ENCODE assay signal across 9 cellular contexts in genomic region chr7:117873056-117873932, GRCh38. TPM values are rescaled to one million over a fixed set of nuclear protein-coding genes. Genes with fewer than 3 reads are reported as not detected.
A peak's percentile ranks its signal among the peaks of the same experiment; 100 is the strongest.
DNase-seq lines count a peak whose midpoint lies in the region; ATAC-seq and TF ChIP-seq lines count a peak whose summit lies in the region.
"Had no signal": no experiment of that assay in that cellular context is flagged by ENCODE, and none has a peak within 500 bp of the region (broad histone marks: within the 10 kb centered on the region; RNA-seq: fewer than 3 reads in every experiment).

Gene CTTNBP2 (minus strand): TSS chr7:117873441. CDS start chr7:117873415, 26 bp downstream.

- TF ChIP-seq CTCF in glutamatergic neuron (IDR thresholded peaks at IDR 0.05; ENCODE audit: partially characterized antibody, unreplicated experiment) = no peak

- peak within 1 kb of the TSS; percentile 83 for H3K4me3 Mint-ChIP-seq in activated naive CD8-positive, alpha-beta T cell
- H3K4me3 Mint-ChIP-seq in glutamatergic neuron (ENCODE audit: unreplicated experiment) = peak within 1 kb of the TSS; percentile 97

- H2BK12ac ChIP-seq in neuronal stem cell (ENCODE audit: low read length) = peak within 1 kb of the TSS; percentile 75

- peak within 1 kb of the TSS; percentile 34 for H3K23ac ChIP-seq in neuronal stem cell (ENCODE audit: low read depth, low read length, poor library complexity)

- peak within 1 kb of the TSS; percentile 96 for H2BK15ac ChIP-seq in neuronal stem cell (ENCODE audit: low read length)

- H3K4me3 ChIP-seq in HUES64 (ENCODE audit: low read length) = peak within 1 kb of the TSS; percentile 93
- peak within 1 kb of the TSS; percentile 60 to 85 for H3K4me3 ChIP-seq in neuronal stem cell (ENCODE audit: low read length in 2 of 2)

- H3K18ac ChIP-seq in neuronal stem cell (ENCODE audit: low read length) = peak within 1 kb of the TSS; percentile 98

- ATAC-seq in GM21360 (IDR thresholded peaks at IDR 0.05; ENCODE audit: unreplicated experiment) = no peak

- peak within 1 kb of the TSS; percentile 96 for H2BK5ac ChIP-seq in neuronal stem cell (ENCODE audit: low read length)

- no peak within 1 kb of the TSS for H3K4ac ChIP-seq in neuronal stem cell (ENCODE audit: low read length)

- peaks cover 62% of the 10 kb centered on the region for H3K4me1 ChIP-seq in HUES64 (ENCODE audit: insufficient read depth, low read length)
- H3K4me1 ChIP-seq in neuronal stem cell (ENCODE audit: control insufficient read depth in 2 of 2, insufficient read depth in 1 of 2, low read depth in 1 of 2, low read length in 2 of 2) = peaks cover 1 to 5% of the 10 kb centered on the region in 2 donors

- peak within 1 kb of the TSS; percentile 97 for H2AFZ ChIP-seq in neuronal stem cell (ENCODE audit: low read length)

- peak within 1 kb of the TSS; percentile 90 for H3K14ac ChIP-seq in neuronal stem cell (ENCODE audit: low read length)

- no peak within 1 kb of the TSS for H2BK120ac ChIP-seq in neuronal stem cell (ENCODE audit: low read depth, low read length)

- H3K9me3 ChIP-seq in HUES64 (ENCODE audit: insufficient read depth, low read depth, low read length) (no peaks in the 10 kb centered on the region), neuronal stem cell (replicated peaks in 1 of 2; ENCODE audit: control insufficient read depth in 2 of 2, insufficient read depth in 1 of 2, low read depth in 1 of 2, low read length in 2 of 2) (no peaks in the 10 kb centered on the region)

- H3K79me1 ChIP-seq in neuronal stem cell (ENCODE audit: low read depth, low read length) = no peaks in the 10 kb centered on the region

- H3K9ac ChIP-seq in HUES64 (ENCODE audit: low read depth, low read length) (peak within 1 kb of the TSS; percentile 79), neuronal stem cell (ENCODE audit: low read depth, low read length, poor library complexity) (peak within 1 kb of the TSS; percentile 90)

- peaks cover 19% of the 10 kb centered on the region for H3K4me1 Mint-ChIP-seq in activated naive CD8-positive, alpha-beta T cell (ENCODE audit: low read depth)
- H3K4me1 Mint-ChIP-seq in glutamatergic neuron (ENCODE audit: low read depth, unreplicated experiment) = peaks cover 28% of the 10 kb centered on the region

- no peak within 1 kb of the TSS for H4K91ac ChIP-seq in neuronal stem cell (ENCODE audit: low read depth, low read length, poor library complexity)

- under 1% methylated on average over 113 of the region's 113 CpGs for WGBS in HUES64
- no CpG with 5 or more reads among the region's 113 CpGs for WGBS in neuronal stem cell (ENCODE audit: extremely low coverage in 2 of 2, insufficient read length in 2 of 2, insufficient replicate concordance in 1 of 2), 2 donors

- H3K36me3 Mint-ChIP-seq in activated naive CD8-positive, alpha-beta T cell = no peaks in the 10 kb centered on the region
- H3K36me3 Mint-ChIP-seq in glutamatergic neuron (ENCODE audit: unreplicated experiment) = no peaks in the 10 kb centered on the region

- peaks cover 7% of the 10 kb centered on the region; the same call in 1 of the 2 replicates for H3K27me3 ChIP-seq in HUES64 (ENCODE audit: insufficient read depth, low read length)
- peaks cover 0 to 40% (median 0%) of the 10 kb centered on the region in 3 experiments for H3K27me3 ChIP-seq in neuronal stem cell (ENCODE audit: control insufficient read depth in 3 of 3, insufficient read depth in 3 of 3, low read depth in 1 of 3, low read length in 3 of 3)

- H4K8ac ChIP-seq in neuronal stem cell (ENCODE audit: low read depth, low read length) = no peak within 1 kb of the TSS

- H3K27me3 Mint-ChIP-seq in activated naive CD8-positive, alpha-beta T cell = peaks cover 39% of the 10 kb centered on the region
- peaks cover 17% of the 10 kb centered on the region for H3K27me3 Mint-ChIP-seq in glutamatergic neuron (ENCODE audit: unreplicated experiment)

- H3K27ac ChIP-seq in HUES64 (ENCODE audit: low read depth, low read length) (peak within 1 kb of the TSS; percentile 65), neuronal stem cell (replicated peaks; ENCODE audit: low read length) (peak within 1 kb of the TSS; percentile 80)
- H3K27ac ChIP-seq: C4-2B had no signal

- peak within 1 kb of the TSS; percentile 94 for H3K4me2 ChIP-seq in neuronal stem cell (ENCODE audit: insufficient read depth, low read length, poor library complexity, severe bottlenecking)

- peak; percentile 31 for DNase-seq in NCI-H1694 treated with DMSO at 0.1 percent for 48 hours (lab: John Stamatoyannopoulos, UW)
- DNase-seq in NCI-H1694 (lab: John Stamatoyannopoulos, UW) = no peak
- DNase-seq in glutamatergic neuron = peak; percentile 81
- DNase-seq in neuronal stem cell (ENCODE audit: low spot score) = peak; percentile 65
- DNase-seq in T1000 (lab: John Stamatoyannopoulos, UW) = no peak

- H3K36me3 ChIP-seq in HUES64 (ENCODE audit: insufficient read depth, low read length) (no peaks in the 10 kb centered on the region), neuronal stem cell (replicated peaks in 1 of 2; ENCODE audit: control insufficient read depth in 2 of 2, insufficient read depth in 2 of 2, low read length in 2 of 2) (no peaks in the 10 kb centered on the region)

- peak within 1 kb of the TSS; percentile 94 for H2AK5ac ChIP-seq in neuronal stem cell (ENCODE audit: low read depth, low read length)

- no peaks in the 10 kb centered on the region for H3K9me3 Mint-ChIP-seq in activated naive CD8-positive, alpha-beta T cell (ENCODE audit: low read depth)
- H3K9me3 Mint-ChIP-seq in glutamatergic neuron (ENCODE audit: unreplicated experiment) = peaks cover 17% of the 10 kb centered on the region

- no peak within 1 kb of the TSS for H3K27ac Mint-ChIP-seq in activated naive CD8-positive, alpha-beta T cell
- peak within 1 kb of the TSS; percentile 80 for H3K27ac Mint-ChIP-seq in glutamatergic neuron (ENCODE audit: unreplicated experiment)

RNA-seq across cellular contexts. Expression of gene CTTNBP2, which starts in this region (rescaled TPM):
- polyA plus RNA-seq in HUES64 (2013, experiment 1 of 2) = 9.9 TPM
- 10.6 TPM for polyA plus RNA-seq in HUES64 (2013, experiment 2 of 2)
- 22.2 TPM for total RNA-seq in glutamatergic neuron (ENCODE audit: unreplicated experiment)
- polyA plus RNA-seq in neuronal stem cell (2013, experiment 1 of 2) = 6.0 TPM
- polyA plus RNA-seq in neuronal stem cell (2013, experiment 2 of 2) = 5.6 TPM

Comparison
In these comparisons a context has a peak if more than half of its experiments do, and no peak if none do; other contexts are left out.
1. DNase-seq: peak in NCI-H1694 treated with DMSO at 0.1 percent for 48 hours (single experiment), glutamatergic neuron (single experiment) and neuronal stem cell (single experiment); none in NCI-H1694 (single experiment) and T1000 (single experiment).